8 cellular contexts compared by ENCODE assay signal in genomic region chr15:49045691-49046112, GRCh38. TPM values are rescaled to one million over a fixed set of nuclear protein-coding genes. Genes with fewer than 3 reads are reported as not detected.
DNase-seq lines count a peak whose midpoint lies in the region; ATAC-seq, FAIRE-seq and TF ChIP-seq lines count a peak whose summit lies in the region.

No MANE protein-coding gene starts in this region.

- peaks cover 48% of the 10 kb centered on the region for H3K79me2 ChIP-seq in KMS-11 (ENCODE audit: insufficient read depth, low read depth)

- peak overlapping the region; percentile 57; the same call in 1 of the 2 replicates for H3K9ac ChIP-seq in KMS-11

- no peak for TF ChIP-seq CTCF in KMS-11 (conservative IDR thresholded peaks at IDR 0.05; ENCODE audit: low read depth, low read length)
- no peak for TF ChIP-seq CTCF in heart left ventricle (IDR thresholded peaks at IDR 0.05)
- no peak for TF ChIP-seq CTCF in pancreas (IDR thresholded peaks at IDR 0.05)

- H3K4me3 Mint-ChIP-seq in activated T-helper 17 cell treated with anti-CD3 and anti-CD28 coated beads, Interleukin-2, amount 50 U/mL, for 72 hours = peak overlapping the region; percentile 97

- H2AFZ ChIP-seq in KMS-11 (ENCODE audit: low read depth) = peak overlapping the region; percentile 98; the same call in 1 of the 2 replicates

- H3K9me3 Mint-ChIP-seq in activated T-helper 17 cell treated with anti-CD3 and anti-CD28 coated beads, Interleukin-2, amount 50 U/mL, for 72 hours = no peaks in the 10 kb centered on the region

- no peak for TF ChIP-seq POLR2A in heart left ventricle (IDR thresholded peaks at IDR 0.05)

- peak overlapping the region; percentile 76 for H3K4me2 ChIP-seq in KMS-11

- H3K4me1 ChIP-seq in KMS-11 (ENCODE audit: low read depth, poor library complexity, severe bottlenecking) (peaks cover 28% of the 10 kb centered on the region), heart left ventricle (peaks cover 3 to 47% (median 32%) of the 10 kb centered on the region in 12 donors), pancreas (peaks cover 12 to 32% (median 32%) of the 10 kb centered on the region in 3 donors)

- no peaks in the 10 kb centered on the region for H3K9me3 ChIP-seq in heart left ventricle
- H3K9me3 ChIP-seq in pancreas = no peaks in the 10 kb centered on the region

- ATAC-seq in GM21786 (IDR thresholded peaks at IDR 0.05; ENCODE audit: unreplicated experiment) (peak; percentile 36), heart left ventricle (peak; percentile 5 to 46 (median 28)), pancreas (peak; percentile 31 to 72 (median 56))
- peak; percentile 34 for ATAC-seq in activated T-helper 17 cell treated with anti-CD3 and anti-CD28 coated beads, Interleukin-2, amount 50 U/mL, for 72 hours (replicated peaks)

- no peak for FAIRE-seq in pancreas (lab: Jason Lieb, UNC)

- H3K27ac Mint-ChIP-seq in activated T-helper 17 cell treated with anti-CD3 and anti-CD28 coated beads, Interleukin-2, amount 50 U/mL, for 72 hours = peak overlapping the region; percentile 96

- 0 to 2% (median 1%) methylated on average over 11 of the region's 11 CpGs for WGBS in heart left ventricle, 4 donors
- WGBS in pancreas, 2 donors = 0% methylated on average over 11 of the region's 11 CpGs

- H3K27ac ChIP-seq in KMS-11 (peak overlapping the region; percentile 37; the same call in 1 of the 2 replicates), heart left ventricle (peak overlapping the region; percentile 26 to 93 (median 90)), pancreas (peak overlapping the region; percentile 63 to 83 (median 74))

- H4K20me1 ChIP-seq in KMS-11 (ENCODE audit: insufficient read depth) = no peaks in the 10 kb centered on the region

- no peak overlapping the region for H3K4me3 ChIP-seq in KMS-11 (IDR thresholded peaks at IDR 0.05; ENCODE audit: insufficient read depth, low read depth, low read length)
- H3K4me3 ChIP-seq in heart left ventricle = peak overlapping the region; percentile 57 to 99 (median 96)
- peak overlapping the region; percentile 84 to 98 (median 96) for H3K4me3 ChIP-seq in pancreas

- peaks cover 10% of the 10 kb centered on the region for H3K4me1 Mint-ChIP-seq in activated T-helper 17 cell treated with anti-CD3 and anti-CD28 coated beads, Interleukin-2, amount 50 U/mL, for 72 hours

- no peaks in the 10 kb centered on the region for H3K27me3 ChIP-seq in KMS-11 (ENCODE audit: insufficient read depth, low read depth)
- H3K27me3 ChIP-seq in heart left ventricle = no peaks in the 10 kb centered on the region
- H3K27me3 ChIP-seq in pancreas = no peaks in the 10 kb centered on the region

- H3K36me3 ChIP-seq in KMS-11 (ENCODE audit: insufficient read depth) (no peaks in the 10 kb centered on the region), heart left ventricle (no peaks in the 10 kb centered on the region), pancreas (no peaks in the 10 kb centered on the region)

- intact Hi-C loops in heart left ventricle (cut with DNase I) = loop anchor here in 7 of 10 donors (5.0 to 10.0 kb wide), 7 partner anchors 69 to 379 kb away; partner anchors contain the start of genes COPS2 (in 1 of the 7) and FGF7 (in 1 of the 7)
- intact Hi-C loops in pancreas (cut with DNase I) = no loop called here

- peaks cover 5% of the 10 kb centered on the region for H3K36me3 Mint-ChIP-seq in activated T-helper 17 cell treated with anti-CD3 and anti-CD28 coated beads, Interleukin-2, amount 50 U/mL, for 72 hours (ENCODE audit: low read depth)

- H3K27me3 Mint-ChIP-seq in activated T-helper 17 cell treated with anti-CD3 and anti-CD28 coated beads, Interleukin-2, amount 50 U/mL, for 72 hours = no peaks in the 10 kb centered on the region

- peak; percentile 66 for DNase-seq in SIG-M5 treated with dmso at 0.1 percent for 504 hours (lab: John Stamatoyannopoulos, UW; ENCODE audit: unreplicated experiment)
- no peak for DNase-seq in SIG-M5 (lab: John Stamatoyannopoulos, UW)
- DNase-seq in heart left ventricle = no peak
- peak in 1 of 6 donors; percentile 3 for DNase-seq in pancreas
- no peak for DNase-seq in dedifferentiated amniotic fluid mesenchymal stem cell (ENCODE audit: extremely low spot score)

RNA-seq across cellular contexts. Expression of gene SECISBP2L, which starts 0.5 kb away (rescaled TPM):
- total RNA-seq in activated T-helper 17 cell treated with anti-CD3 and anti-CD28 coated beads, Interleukin-2, amount 50 U/mL, for 72 hours = 10 to 100 TPM; 20.1 to 40.2 TPM
- total RNA-seq in heart left ventricle (10 to 100 TPM; 25.5 to 52.4 (median 45.3) TPM), pancreas (10 to 100 TPM; 17.0 to 28.4 (median 19.0) TPM)
- polyA plus RNA-seq in heart left ventricle (10 to 100 TPM in 1 of 2 donors, 1 to 10 TPM in 1; 8.8 to 18.5 TPM), pancreas (1 to 10 TPM; 5.1 to 7.7 TPM)

Comparison
In these comparisons a context has a peak if more than half of its experiments do, and no peak if none do; other contexts are left out.
1. H3K27ac ChIP-seq: peak in every context shown above with its lines; median percentile 90 in heart left ventricle; 74 in pancreas; 37 in KMS-11.
2. intact Hi-C loops: an anchor here in heart left ventricle (5.0 to 10.0 kb wide); none called in pancreas.